ENCODE assay signal across 10 cellular contexts in the genomic region with DNA sequence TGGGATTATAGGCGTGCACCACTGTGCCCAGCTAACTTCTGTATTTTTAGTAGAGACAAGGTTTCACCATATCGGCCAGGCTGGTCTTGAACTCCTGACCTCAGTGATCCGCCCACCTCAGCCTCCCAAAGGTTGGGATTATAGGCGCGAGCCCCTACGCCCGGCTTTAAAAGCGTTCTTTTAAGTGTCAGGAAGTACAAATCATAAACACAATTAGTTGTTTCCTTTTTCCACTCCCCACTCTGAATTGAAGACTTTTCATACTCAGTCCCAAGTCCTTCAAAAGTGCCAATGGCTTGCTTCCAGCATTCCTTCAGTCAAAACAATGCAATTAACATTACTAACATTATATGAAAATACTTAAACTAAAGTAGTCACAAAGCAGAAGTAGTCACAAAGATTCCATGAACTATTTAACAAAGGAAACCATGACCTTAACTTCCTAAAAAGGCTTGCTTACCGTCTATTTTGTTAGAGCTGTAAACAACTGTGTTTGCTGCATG. TPM values are rescaled to one million over a fixed set of nuclear protein-coding genes. Genes with fewer than 3 reads are reported as not detected.
DNase-seq lines count a peak whose midpoint lies in the region; ATAC-seq and TF ChIP-seq lines count a peak whose summit lies in the region.
"Had no signal": no experiment of that assay in that cellular context is flagged by ENCODE, and none has a peak within 500 bp of the region (broad histone marks: within the 10 kb centered on the region; RNA-seq: fewer than 3 reads in every experiment).

No MANE protein-coding gene starts in this region.

- H3K9ac ChIP-seq in OCI-LY3 (ENCODE audit: low read length) = no peak overlapping the region

- no peaks in the 10 kb centered on the region for H3K27me3 ChIP-seq in OCI-LY3 (ENCODE audit: low read depth, low read length)
- no peaks in the 10 kb centered on the region for H3K27me3 ChIP-seq in dorsolateral prefrontal cortex

- H3K4me1 ChIP-seq in OCI-LY3 (ENCODE audit: low read length) = peaks cover 44% of the 10 kb centered on the region

- CTCF ChIA-PET in GM10248 (lab: Yijun Ruan, JAX) = interaction anchor here (1.1 to 2.5 kb wide), 6 partner anchors 10 to 69 kb away, joined by 3 to 17 read pairs (median 6); no protein-coding TSS in a partner anchor

- H3K4me3 ChIP-seq in OCI-LY3 (ENCODE audit: low read length) (no peak overlapping the region), dorsolateral prefrontal cortex (peak overlapping the region in 5 of 59 donors; percentile 3 to 29 (median 10))

- peaks cover 58 to 78% of the 10 kb centered on the region in 2 donors for H3K36me3 Mint-ChIP-seq in CD14-positive monocyte
- peaks cover 35% of the 10 kb centered on the region for H3K36me3 Mint-ChIP-seq in natural killer cell treated with Interleukin-12 subunit alpha and Interleukin-12 subunit beta and Interleukin-15 and Interleukin-18, amount 100 ng/mL, for 72 hours

- peak overlapping the region; percentile 55 to 80 for H3K4me3 Mint-ChIP-seq in CD14-positive monocyte
- H3K4me3 Mint-ChIP-seq in natural killer cell treated with Interleukin-12 subunit alpha and Interleukin-12 subunit beta and Interleukin-15 and Interleukin-18, amount 100 ng/mL, for 72 hours = peak overlapping the region; percentile 73

- H3K4me1 Mint-ChIP-seq in CD14-positive monocyte = peaks cover 52% of the 10 kb centered on the region
- H3K4me1 Mint-ChIP-seq in natural killer cell treated with Interleukin-12 subunit alpha and Interleukin-12 subunit beta and Interleukin-15 and Interleukin-18, amount 100 ng/mL, for 72 hours (ENCODE audit: low read depth in 2 of 2) = peaks cover 51 to 57% of the 10 kb centered on the region in 2 donors

- no peaks in the 10 kb centered on the region for H3K27me3 Mint-ChIP-seq in CD14-positive monocyte (ENCODE audit: low read depth in 3 of 3)
- H3K27me3 Mint-ChIP-seq in natural killer cell treated with Interleukin-12 subunit alpha and Interleukin-12 subunit beta and Interleukin-15 and Interleukin-18, amount 100 ng/mL, for 72 hours = no peaks in the 10 kb centered on the region

- intact Hi-C loops in CD14-positive monocyte (cut with micrococcal nuclease) = no loop called here
- intact Hi-C loops in dorsolateral prefrontal cortex (cut with DNase I) = no loop called here

- peaks cover 70% of the 10 kb centered on the region for H3K36me3 ChIP-seq in OCI-LY3 (replicated peaks; ENCODE audit: low read depth, low read length)

- peak overlapping the region; percentile 93 to 98 (median 95) for H3K27ac Mint-ChIP-seq in CD14-positive monocyte
- peak overlapping the region; percentile 74 to 93 for H3K27ac Mint-ChIP-seq in natural killer cell treated with Interleukin-12 subunit alpha and Interleukin-12 subunit beta and Interleukin-15 and Interleukin-18, amount 100 ng/mL, for 72 hours

- DNase-seq in CD14-positive monocyte (ENCODE audit: low spot score) (no peak), dorsolateral prefrontal cortex (no peak), NCI-H1105 (lab: John Stamatoyannopoulos, UW) (no peak), GM10248 (ENCODE audit: extremely low spot score) (no peak), RPMI8226 (no peak)
- DNase-seq in natural killer cell treated with Interleukin-12 subunit alpha and Interleukin-12 subunit beta and Interleukin-15 and Interleukin-18, amount 100 ng/mL, for 72 hours (ENCODE audit: low spot score) = no peak
- DNase-seq: glutamatergic neuron, NCI-H510A treated with DMSO at 0.1 percent for 48 hours had no signal

- H3K4me2 ChIP-seq in OCI-LY3 (ENCODE audit: low read length) = peak overlapping the region; percentile 54

- no peaks in the 10 kb centered on the region for H3K9me3 ChIP-seq in OCI-LY3 (ENCODE audit: insufficient read depth, low read length)

- ATAC-seq in natural killer cell treated with Interleukin-12 subunit alpha and Interleukin-12 subunit beta and Interleukin-15 and Interleukin-18, amount 100 ng/mL, for 72 hours = no peak
- ATAC-seq in GM21528 (IDR thresholded peaks at IDR 0.05; ENCODE audit: low FRiP score, unreplicated experiment) = no peak

- no peak for TF ChIP-seq CTCF in CD14-positive monocyte (IDR thresholded peaks at IDR 0.05)
- TF ChIP-seq CTCF in OCI-LY3 (IDR thresholded peaks at IDR 0.05; ENCODE audit: low read depth, low read length) = no peak
- TF ChIP-seq CTCF in dorsolateral prefrontal cortex (IDR thresholded peaks at IDR 0.05 in 54 of 56, conservative IDR thresholded peaks at IDR 0.05 in 2 of 56; ENCODE audit: low read depth in 1 of 56, partially characterized antibody in 56 of 56) = no peak
- TF ChIP-seq CTCF in GM10248 (IDR thresholded peaks at IDR 0.05; ENCODE audit: control extremely low read depth, extremely low read depth, low read depth, missing control alignments) = no peak

- peaks cover 97% of the 10 kb centered on the region for H3K79me2 ChIP-seq in OCI-LY3 (ENCODE audit: low read length)

- H3K9me3 Mint-ChIP-seq in CD14-positive monocyte = no peaks in the 10 kb centered on the region
- H3K9me3 Mint-ChIP-seq in natural killer cell treated with Interleukin-12 subunit alpha and Interleukin-12 subunit beta and Interleukin-15 and Interleukin-18, amount 100 ng/mL, for 72 hours = no peaks in the 10 kb centered on the region

- peak overlapping the region; percentile 59 for H3K27ac ChIP-seq in OCI-LY3 (ENCODE audit: low read length)
- H3K27ac ChIP-seq in dorsolateral prefrontal cortex = peak overlapping the region in 43 of 59 donors; percentile 2 to 76 (median 43)

- POLR2A ChIA-PET in GM10248 (lab: Yijun Ruan, JAX) = no interaction called here

- peaks cover 77% of the 10 kb centered on the region for H4K20me1 ChIP-seq in OCI-LY3 (ENCODE audit: insufficient read depth, low read length)

- no peak overlapping the region for H2AFZ ChIP-seq in OCI-LY3 (ENCODE audit: low read depth, low read length)

RNA-seq across cellular contexts. Expression of a gene that starts 8.1 kb away (rescaled TPM):
- 10 to 100 TPM; 27.3 to 33.4 TPM for polyA plus RNA-seq in CD14-positive monocyte
- total RNA-seq in dorsolateral prefrontal cortex = 100 to 1,000 TPM in 28 of 120 experiments, 10 to 100 TPM in 92; 61.0 to 123 (median 91.2) TPM
- 10 to 100 TPM; 82.8 to 87.4 TPM for total RNA-seq in natural killer cell treated with Interleukin-12 subunit alpha and Interleukin-12 subunit beta and Interleukin-15 and Interleukin-18, amount 100 ng/mL, for 72 hours

RNA-seq across cellular contexts. Expression of a gene that starts 17.3 kb away (rescaled TPM):
- polyA plus RNA-seq in CD14-positive monocyte = 1 to 10 TPM; 8.3 to 8.4 TPM
- 10 to 100 TPM in 27 of 120 experiments, 1 to 10 TPM in 93; 4.4 to 16.8 (median 8.4) TPM for total RNA-seq in dorsolateral prefrontal cortex
- 10 to 100 TPM; 26.0 to 34.2 TPM for total RNA-seq in natural killer cell treated with Interleukin-12 subunit alpha and Interleukin-12 subunit beta and Interleukin-15 and Interleukin-18, amount 100 ng/mL, for 72 hours

RNA-seq across cellular contexts. Expression of a gene that starts 24.7 kb away (rescaled TPM):
- polyA plus RNA-seq in CD14-positive monocyte = 100 to 1,000 TPM in 1 of 2 donors, 10 to 100 TPM in 1; 92.8 to 120 TPM
- 10 to 100 TPM in 119 of 120 experiments, 1 to 10 TPM in 1; 9.8 to 25.1 (median 17.6) TPM for total RNA-seq in dorsolateral prefrontal cortex
- total RNA-seq in natural killer cell treated with Interleukin-12 subunit alpha and Interleukin-12 subunit beta and Interleukin-15 and Interleukin-18, amount 100 ng/mL, for 72 hours = 10 to 100 TPM; 45.7 to 47.7 TPM

RNA-seq across cellular contexts. Expression of a gene that starts 31.3 kb away (rescaled TPM):
- polyA plus RNA-seq in CD14-positive monocyte = 100 to 1,000 TPM; 176 to 199 TPM
- total RNA-seq in dorsolateral prefrontal cortex = 10 to 100 TPM; 20.8 to 63.7 (median 47.3) TPM
- total RNA-seq in natural killer cell treated with Interleukin-12 subunit alpha and Interleukin-12 subunit beta and Interleukin-15 and Interleukin-18, amount 100 ng/mL, for 72 hours = 100 to 1,000 TPM in 1 of 2 donors, 10 to 100 TPM in 1; 90.3 to 117 TPM

RNA-seq across cellular contexts. Expression of a gene that starts 44.9 kb away (rescaled TPM):
- polyA plus RNA-seq in CD14-positive monocyte = not detected
- 1 to 10 TPM in 31 of 120 experiments, under 1 TPM in 74, not detected in 15; 0.25 to 5.2 (median 0.78) TPM for total RNA-seq in dorsolateral prefrontal cortex
- under 1 TPM; 0.10 to 0.39 TPM for total RNA-seq in natural killer cell treated with Interleukin-12 subunit alpha and Interleukin-12 subunit beta and Interleukin-15 and Interleukin-18, amount 100 ng/mL, for 72 hours
